ENCODE assay signal across 12 cellular contexts in genomic region chr2:20491739-20492531, GRCh38. TPM values are rescaled to one million over a fixed set of nuclear protein-coding genes. Genes with fewer than 3 reads are reported as not detected.
DNase-seq lines count a peak whose midpoint lies in the region; ATAC-seq and TF ChIP-seq lines count a peak whose summit lies in the region.
"Had no signal": no experiment of that assay in that cellular context is flagged by ENCODE, and none has a peak within 500 bp of the region (broad histone marks: within the 10 kb centered on the region; RNA-seq: fewer than 3 reads in every experiment).

No MANE protein-coding gene starts in this region.

- TF ChIP-seq POLR2A in transverse colon (IDR thresholded peaks at IDR 0.05): no peak

- peaks cover 20% of the 10 kb centered on the region for H3K4me1 ChIP-seq in fibroblast of lung (ENCODE audit: control insufficient read depth, extremely low read depth, insufficient read depth, low read length)
- peaks cover 0 to 20% (median 5%) of the 10 kb centered on the region in 4 donors for H3K4me1 ChIP-seq in transverse colon
- H3K4me1 ChIP-seq: Peyer's patch had no signal

- no peak for TF ChIP-seq CTCF in fibroblast of lung (conservative IDR thresholded peaks at IDR 0.05 in 1 of 2, IDR thresholded peaks at IDR 0.05 in 1 of 2; ENCODE audit: low read depth in 1 of 2, low read length in 2 of 2)
- no peak for TF ChIP-seq CTCF in transverse colon (IDR thresholded peaks at IDR 0.05)

- H3K4me2 ChIP-seq in fibroblast of lung (ENCODE audit: extremely low read depth, insufficient read depth, low read length): no peak overlapping the region

- WGBS in transverse colon (ENCODE audit: low coverage in 1 of 2), 2 donors: 38 to 74% methylated on average over 2 to 15 of the region's 15 CpGs

- TF ChIP-seq EP300 in transverse colon (IDR thresholded peaks at IDR 0.05; ENCODE audit: low read depth): no peak

- no peaks in the 10 kb centered on the region for H3K36me3 Mint-ChIP-seq in stimulated activated effector memory CD8-positive, alpha-beta T cell treated with anti-CD3 and anti-CD28 coated beads, Interleukin-12 subunit alpha, Interleukin-12 subunit beta, amount 100 ng/mL, for 72 hours

- no peak overlapping the region for H3K27ac ChIP-seq in fibroblast of lung (ENCODE audit: insufficient read depth, low read length)
- H3K27ac ChIP-seq in transverse colon: peak overlapping the region; percentile 41 to 70 (median 60)

- H3K4me1 Mint-ChIP-seq in stimulated activated effector memory CD8-positive, alpha-beta T cell treated with anti-CD3 and anti-CD28 coated beads, Interleukin-12 subunit alpha, Interleukin-12 subunit beta, amount 100 ng/mL, for 72 hours: no peaks in the 10 kb centered on the region

- H3K27me3 ChIP-seq in fibroblast of lung (ENCODE audit: control insufficient read depth, insufficient read depth, low read length) (peaks cover 5% of the 10 kb centered on the region), transverse colon (no peaks in the 10 kb centered on the region)
- H3K27me3 ChIP-seq: Peyer's patch, thyroid gland had no signal

- no peak overlapping the region for H3K4me3 Mint-ChIP-seq in stimulated activated effector memory CD8-positive, alpha-beta T cell treated with anti-CD3 and anti-CD28 coated beads, Interleukin-12 subunit alpha, Interleukin-12 subunit beta, amount 100 ng/mL, for 72 hours
- H3K4me3 Mint-ChIP-seq: activated CD8-positive, alpha-beta T cell treated with anti-CD3 and anti-CD28 coated beads for 36 hours had no signal

- no peak overlapping the region for H2AFZ ChIP-seq in fibroblast of lung (ENCODE audit: low read length)

- H3K4me3 ChIP-seq in fibroblast of lung (replicated peaks in 1 of 4; ENCODE audit: control extremely low read depth in 1 of 4, insufficient read depth in 1 of 4, low read depth in 3 of 4, low read length in 4 of 4) (no peak overlapping the region), transverse colon (no peak overlapping the region)
- H3K4me3 ChIP-seq: Peyer's patch, thyroid gland had no signal

- H3K79me2 ChIP-seq in fibroblast of lung (ENCODE audit: control insufficient read depth, insufficient read depth, low read length): no peaks in the 10 kb centered on the region

- peak; percentile 12 for DNase-seq in MV-4-11 (lab: John Stamatoyannopoulos, UW)
- peak; percentile 20 to 53 for DNase-seq in fibroblast of lung (ENCODE audit: low read depth in 2 of 2)
- DNase-seq in midbrain (lab: John Stamatoyannopoulos, UW): peak; percentile 15
- no peak for DNase-seq in transverse colon
- DNase-seq in stimulated activated effector memory CD8-positive, alpha-beta T cell treated with anti-CD3 and anti-CD28 coated beads, Interleukin-12 subunit alpha, Interleukin-12 subunit beta, amount 100 ng/mL, for 72 hours (ENCODE audit: low spot score in 2 of 2): no peak
- no peak for DNase-seq in DMS79 treated with DMSO at 0.1 percent for 48 hours (lab: John Stamatoyannopoulos, UW)
- DNase-seq: activated CD8-positive, alpha-beta T cell treated with anti-CD3 and anti-CD28 coated beads for 36 hours; Caco-2; NCI-H1092; Peyer's patch had no signal

- intact Hi-C loops in transverse colon (cut with DNase I; ENCODE audit: low total_unique reads): loop anchor here (1.0 kb wide), 1 partner anchor 25 kb away; no protein-coding TSS in a partner anchor

- no peak overlapping the region for H3K27ac Mint-ChIP-seq in stimulated activated effector memory CD8-positive, alpha-beta T cell treated with anti-CD3 and anti-CD28 coated beads, Interleukin-12 subunit alpha, Interleukin-12 subunit beta, amount 100 ng/mL, for 72 hours
- H3K27ac Mint-ChIP-seq: activated CD8-positive, alpha-beta T cell treated with anti-CD3 and anti-CD28 coated beads for 36 hours had no signal

- ATAC-seq in stimulated activated effector memory CD8-positive, alpha-beta T cell treated with anti-CD3 and anti-CD28 coated beads, Interleukin-12 subunit alpha, Interleukin-12 subunit beta, amount 100 ng/mL, for 72 hours: no peak
- no peak for ATAC-seq in esophagus mucosa
- ATAC-seq: activated CD8-positive, alpha-beta T cell treated with anti-CD3 and anti-CD28 coated beads for 36 hours had no signal

- in situ Hi-C loops in transverse colon (cut with MboI; ENCODE audit: low pct_ligation_motif_present in 1 of 4, low pct_unique_long_range_greater_than_20kb in 1 of 4, low sequenced_read_pairs in 3 of 4): no loop called here

- no peak overlapping the region for H3K9ac ChIP-seq in fibroblast of lung (ENCODE audit: insufficient read depth, low read length)

- no peaks in the 10 kb centered on the region for H3K36me3 ChIP-seq in fibroblast of lung (ENCODE audit: control insufficient read depth, insufficient read depth, low read length)
- H3K36me3 ChIP-seq in transverse colon: no peaks in the 10 kb centered on the region
- H3K36me3 ChIP-seq: Peyer's patch, thyroid gland had no signal

- no peaks in the 10 kb centered on the region for H3K9me3 ChIP-seq in fibroblast of lung (ENCODE audit: control insufficient read depth, insufficient read depth, low read depth, low read length)
- no peaks in the 10 kb centered on the region for H3K9me3 ChIP-seq in transverse colon
- H3K9me3 ChIP-seq: Caco-2, Peyer's patch, thyroid gland had no signal

- H4K20me1 ChIP-seq in fibroblast of lung (ENCODE audit: control insufficient read depth, extremely low read depth, insufficient read depth, low read length): no peaks in the 10 kb centered on the region

- H3K9me3 Mint-ChIP-seq in stimulated activated effector memory CD8-positive, alpha-beta T cell treated with anti-CD3 and anti-CD28 coated beads, Interleukin-12 subunit alpha, Interleukin-12 subunit beta, amount 100 ng/mL, for 72 hours: no peaks in the 10 kb centered on the region
- H3K9me3 Mint-ChIP-seq: activated CD8-positive, alpha-beta T cell treated with anti-CD3 and anti-CD28 coated beads for 36 hours had no signal

RNA-seq across cellular contexts. Expression of gene RHOB, which starts 45.1 kb away (rescaled TPM):
- total RNA-seq in fibroblast of lung (85.3 and 171 TPM in 2 replicates), transverse colon (100 to 1,000 TPM; 360 to 732 (median 532) TPM), esophagus mucosa (32.0 TPM)
- polyA plus RNA-seq in fibroblast of lung: 107 and 113 TPM in 2 replicates
- polyA plus RNA-seq in fibroblast of lung (2012): 110 and 123 TPM in 2 replicates
- 19.5 and 39.4 TPM in 2 replicates for polyA minus RNA-seq in fibroblast of lung (ENCODE audit: low replicate concordance)

Comparison
In these comparisons a context has a peak if more than half of its experiments do, and no peak if none do; other contexts are left out.
1. DNase-seq: peak in MV-4-11 (single experiment), fibroblast of lung (2 of 2) and midbrain (single experiment); none in transverse colon (single experiment), stimulated activated effector memory CD8-positive, alpha-beta T cell treated with anti-CD3 and anti-CD28 coated beads, Interleukin-12 subunit alpha, Interleukin-12 subunit beta, amount 100 ng/mL, for 72 hours (0 of 2) and DMS79 treated with DMSO at 0.1 percent for 48 hours (single experiment).